In the genomic region with DNA sequence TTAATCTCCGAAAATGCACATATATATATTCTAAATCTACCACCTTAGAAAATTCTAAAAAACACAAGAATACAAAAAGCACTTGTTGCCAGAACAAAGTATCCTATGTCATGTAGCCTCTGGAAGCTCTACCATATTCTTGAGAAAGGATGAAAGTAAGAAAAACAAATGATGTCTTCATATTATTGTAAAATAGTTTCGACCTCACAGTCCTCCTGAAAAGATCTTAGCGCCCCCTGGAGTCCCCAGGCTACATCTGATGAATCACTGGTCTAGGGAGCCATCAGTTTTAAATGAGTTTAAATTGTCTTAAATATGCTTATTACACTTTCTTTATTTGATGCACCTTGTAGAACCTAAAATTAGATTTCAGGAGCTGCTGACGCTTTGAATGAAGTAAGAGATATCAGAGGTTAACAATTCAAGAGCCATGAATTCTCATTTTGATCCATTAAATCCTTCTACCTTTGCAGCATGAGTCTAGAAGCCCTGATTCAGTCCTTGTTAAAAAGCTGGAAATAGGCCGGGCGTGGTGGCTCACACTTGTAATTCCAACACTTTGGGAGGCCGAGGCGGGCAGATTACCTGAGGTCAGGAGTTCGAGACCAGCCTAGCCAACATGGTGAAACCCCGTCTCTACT, we compare ENCODE assay signal across 1 cellular context.
A peak's percentile ranks its signal among the peaks of the same experiment; 100 is the strongest.
TF ChIP-seq lines count a peak whose summit lies in the region.

No MANE protein-coding gene starts in this region.

TF ChIP-seq in SK-N-SH, 30 proteins besides CTCF, POLR2A, EP300 and RAD21 (continued from another document):
- TF ChIP-seq USF2 (IDR thresholded peaks at IDR 0.05; ENCODE audit: borderline replicate concordance, low read depth, low read length) = no peak
- no peak for TF ChIP-seq MXI1 (IDR thresholded peaks at IDR 0.05; ENCODE audit: low read depth, low read length)
- TF ChIP-seq GABPA (IDR thresholded peaks at IDR 0.05; ENCODE audit: low read depth) = no peak
- TF ChIP-seq ELF1 (IDR thresholded peaks at IDR 0.05) = no peak
- TF ChIP-seq TCF12 (IDR thresholded peaks at IDR 0.05) = no peak
- TF ChIP-seq EZH2phosphoT487 (IDR thresholded peaks at IDR 0.05; ENCODE audit: borderline replicate concordance, low read depth) = no peak
- TF ChIP-seq RCOR1 (IDR thresholded peaks at IDR 0.05; ENCODE audit: low read length) = 0 out of 2 replicates have a peak, but pooled peaks have one; percentile 30
- peak; percentile 37; the same call in 1 of the 2 replicates for TF ChIP-seq JUND (IDR thresholded peaks at IDR 0.05)
- TF ChIP-seq, protein P1, sequence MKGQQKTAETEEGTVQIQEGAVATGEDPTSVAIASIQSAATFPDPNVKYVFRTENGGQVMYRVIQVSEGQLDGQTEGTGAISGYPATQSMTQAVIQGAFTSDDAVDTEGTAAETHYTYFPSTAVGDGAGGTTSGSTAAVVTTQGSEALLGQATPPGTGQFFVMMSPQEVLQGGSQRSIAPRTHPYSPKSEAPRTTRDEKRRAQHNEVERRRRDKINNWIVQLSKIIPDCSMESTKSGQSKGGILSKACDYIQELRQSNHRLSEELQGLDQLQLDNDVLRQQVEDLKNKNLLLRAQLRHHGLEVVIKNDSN (IDR thresholded peaks at IDR 0.05; ENCODE audit: borderline replicate concordance, low read depth) = no peak
